Comparison of ENCODE assay signal across 22 cellular contexts in the genomic region with DNA sequence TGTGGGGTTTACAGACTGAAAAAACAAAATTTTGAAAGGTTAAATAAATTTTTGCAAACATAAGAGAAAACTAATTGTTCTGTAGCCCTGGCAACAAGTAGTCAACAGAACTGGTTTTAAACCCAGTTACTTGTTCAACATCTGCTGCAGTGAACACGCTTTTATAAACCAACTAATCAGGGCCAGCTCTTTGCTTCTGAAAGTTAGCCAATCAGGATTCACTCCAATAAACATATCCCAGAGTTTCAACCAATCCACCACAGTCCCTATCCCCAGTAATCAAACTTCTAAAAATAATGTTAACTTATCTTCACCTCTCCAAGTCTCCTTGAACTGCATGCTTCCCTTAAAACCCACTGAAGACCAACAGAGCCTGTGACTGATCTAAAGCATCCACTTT.
DNase-seq lines count a peak whose midpoint lies in the region; ATAC-seq and TF ChIP-seq lines count a peak whose summit lies in the region.
"Had no signal": no experiment of that assay in that cellular context is flagged by ENCODE, and none has a peak within 500 bp of the region (broad histone marks: within the 10 kb centered on the region; RNA-seq: fewer than 3 reads in every experiment).

No MANE protein-coding gene starts in this region.

- DNase-seq in LNCaP clone FGC (ENCODE audit: low read depth) (peak; percentile 15), NCI-H774 (lab: John Stamatoyannopoulos, UW) (peak; percentile 57), fibroblast of peridontal ligament (ENCODE audit: extremely low read depth) (peak; percentile 57), thoracic aorta (ENCODE audit: low spot score) (no peak), anterior cingulate cortex (lab: John Stamatoyannopoulos, UW) (no peak), AML-193 (lab: John Stamatoyannopoulos, UW) (no peak)
- DNase-seq: Caco-2; CD8-positive, alpha-beta T cell; H7; Kasumi-1; MG63; NCI-H1105 treated with DMSO at 0.1 percent for 48 hours; NCI-H1694; NCI-H2029 treated with DMSO at 0.1 percent for 48 hours; NCI-H2227 treated with DMSO at 0.1 percent for 48 hours; SHP77; T-helper 1 cell had no signal

- TF ChIP-seq CTCF in LNCaP clone FGC (IDR thresholded peaks at IDR 0.05; ENCODE audit: control insufficient read depth, extremely low read depth, insufficient read depth) (no peak), thoracic aorta (IDR thresholded peaks at IDR 0.05) (no peak)

- ATAC-seq in thoracic aorta (ENCODE audit: insufficient number of reproducible peaks, low FRiP score, low read depth) (no peak), GM21737 (IDR thresholded peaks at IDR 0.05; ENCODE audit: unreplicated experiment) (no peak), GM18498 (IDR thresholded peaks at IDR 0.05; ENCODE audit: unreplicated experiment) (no peak)
- ATAC-seq: A549; CD8-positive, alpha-beta T cell had no signal

- no peaks in the 10 kb centered on the region for H3K9me3 ChIP-seq in thoracic aorta
- H3K9me3 ChIP-seq: A549, Caco-2, MG63 had no signal

- H3K4me1 ChIP-seq in thoracic aorta (ENCODE audit: control insufficient read depth in 1 of 2, low read depth in 2 of 2), result peaks cover 16 to 41% of the 10 kb centered on the region in 2 donors
- H3K4me1 ChIP-seq: A549, Caco-2 had no signal

- no peak overlapping the region for H3K4me3 ChIP-seq in LNCaP clone FGC (ENCODE audit: low read depth, low read length)
- no peak overlapping the region for H3K4me3 ChIP-seq in thoracic aorta
- H3K4me3 ChIP-seq: A549, MG63 had no signal

- H3K36me3 ChIP-seq in thoracic aorta, result no peaks in the 10 kb centered on the region
- H3K36me3 ChIP-seq: MG63 had no signal

- no peaks in the 10 kb centered on the region for H3K27me3 ChIP-seq in thoracic aorta (replicated peaks; ENCODE audit: insufficient read depth)
- H3K27me3 ChIP-seq: MG63 had no signal

- peak overlapping the region; percentile 32 to 45 for H3K27ac ChIP-seq in thoracic aorta
- H3K27ac ChIP-seq: A549, C4-2B, RWPE1 had no signal

Comparison
In these comparisons a context has a peak if more than half of its experiments do, and no peak if none do; other contexts are left out.
1. DNase-seq: peak in LNCaP clone FGC (single experiment), NCI-H774 (single experiment) and fibroblast of peridontal ligament (single experiment); none in thoracic aorta (single experiment), anterior cingulate cortex (0 of 58) and AML-193 (0 of 2).